1 cellular context compared by ENCODE assay signal in genomic region chr1:155223017-155223416, GRCh38.
TF ChIP-seq lines count a peak whose summit lies in the region.

No MANE protein-coding gene starts in this region.

TF ChIP-seq in K562, 482 proteins besides CTCF, POLR2A, EP300 and RAD21 (continued from another document):
- TF ChIP-seq SMARCA5 (IDR thresholded peaks at IDR 0.05) (no peak), AFF4 (CRISPR knock-in tag; IDR thresholded peaks at IDR 0.05) (no peak), NR1H2 (CRISPR knock-in tag; IDR thresholded peaks at IDR 0.05) (no peak), ZNF140 (CRISPR knock-in tag; IDR thresholded peaks at IDR 0.05) (no peak), DMBX1 (CRISPR knock-in tag; IDR thresholded peaks at IDR 0.05; ENCODE audit: borderline replicate concordance) (no peak), NCOA2 (IDR thresholded peaks at IDR 0.05; ENCODE audit: partially characterized antibody in 2 of 2) (no peak), RBM15 (IDR thresholded peaks at IDR 0.05; ENCODE audit: insufficient read depth, low read length) (no peak), TCFL5 (CRISPR knock-in tag; conservative IDR thresholded peaks at IDR 0.05) (no peak), ZNF431 (CRISPR knock-in tag; IDR thresholded peaks at IDR 0.05) (no peak)
- TF ChIP-seq, protein P1, sequence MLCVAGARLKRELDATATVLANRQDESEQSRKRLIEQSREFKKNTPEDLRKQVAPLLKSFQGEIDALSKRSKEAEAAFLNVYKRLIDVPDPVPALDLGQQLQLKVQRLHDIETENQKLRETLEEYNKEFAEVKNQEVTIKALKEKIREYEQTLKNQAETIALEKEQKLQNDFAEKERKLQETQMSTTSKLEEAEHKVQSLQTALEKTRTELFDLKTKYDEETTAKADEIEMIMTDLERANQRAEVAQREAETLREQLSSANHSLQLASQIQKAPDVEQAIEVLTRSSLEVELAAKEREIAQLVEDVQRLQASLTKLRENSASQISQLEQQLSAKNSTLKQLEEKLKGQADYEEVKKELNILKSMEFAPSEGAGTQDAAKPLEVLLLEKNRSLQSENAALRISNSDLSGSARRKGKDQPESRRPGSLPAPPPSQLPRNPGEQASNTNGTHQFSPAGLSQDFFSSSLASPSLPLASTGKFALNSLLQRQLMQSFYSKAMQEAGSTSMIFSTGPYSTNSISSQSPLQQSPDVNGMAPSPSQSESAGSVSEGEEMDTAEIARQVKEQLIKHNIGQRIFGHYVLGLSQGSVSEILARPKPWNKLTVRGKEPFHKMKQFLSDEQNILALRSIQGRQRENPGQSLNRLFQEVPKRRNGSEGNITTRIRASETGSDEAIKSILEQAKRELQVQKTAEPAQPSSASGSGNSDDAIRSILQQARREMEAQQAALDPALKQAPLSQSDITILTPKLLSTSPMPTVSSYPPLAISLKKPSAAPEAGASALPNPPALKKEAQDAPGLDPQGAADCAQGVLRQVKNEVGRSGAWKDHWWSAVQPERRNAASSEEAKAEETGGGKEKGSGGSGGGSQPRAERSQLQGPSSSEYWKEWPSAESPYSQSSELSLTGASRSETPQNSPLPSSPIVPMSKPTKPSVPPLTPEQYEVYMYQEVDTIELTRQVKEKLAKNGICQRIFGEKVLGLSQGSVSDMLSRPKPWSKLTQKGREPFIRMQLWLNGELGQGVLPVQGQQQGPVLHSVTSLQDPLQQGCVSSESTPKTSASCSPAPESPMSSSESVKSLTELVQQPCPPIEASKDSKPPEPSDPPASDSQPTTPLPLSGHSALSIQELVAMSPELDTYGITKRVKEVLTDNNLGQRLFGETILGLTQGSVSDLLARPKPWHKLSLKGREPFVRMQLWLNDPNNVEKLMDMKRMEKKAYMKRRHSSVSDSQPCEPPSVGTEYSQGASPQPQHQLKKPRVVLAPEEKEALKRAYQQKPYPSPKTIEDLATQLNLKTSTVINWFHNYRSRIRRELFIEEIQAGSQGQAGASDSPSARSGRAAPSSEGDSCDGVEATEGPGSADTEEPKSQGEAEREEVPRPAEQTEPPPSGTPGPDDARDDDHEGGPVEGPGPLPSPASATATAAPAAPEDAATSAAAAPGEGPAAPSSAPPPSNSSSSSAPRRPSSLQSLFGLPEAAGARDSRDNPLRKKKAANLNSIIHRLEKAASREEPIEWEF (CRISPR knock-in tag; IDR thresholded peaks at IDR 0.05) = no peak
